In the genomic region with DNA sequence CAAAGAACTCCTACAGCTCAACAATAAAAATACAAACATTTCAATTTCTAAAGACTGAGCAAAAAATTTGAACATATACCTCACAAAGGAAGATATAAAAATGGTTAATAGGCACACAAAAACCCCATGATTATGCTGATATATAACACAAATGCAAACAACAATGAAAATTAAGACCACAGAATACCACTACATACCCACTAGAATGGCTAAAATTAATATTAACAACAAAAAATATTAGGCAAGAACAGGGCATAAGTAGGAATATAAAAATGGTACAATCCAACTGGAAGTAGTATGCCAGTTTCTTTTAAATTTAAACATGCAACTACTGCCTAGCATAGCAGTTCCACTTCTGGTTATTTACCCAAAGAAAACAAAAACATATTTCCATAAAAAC, we compare ENCODE assay signal across 25 cellular contexts.
DNase-seq lines count a peak whose midpoint lies in the region; FAIRE-seq lines count a peak whose summit lies in the region.
"Had no signal": no experiment of that assay in that cellular context is flagged by ENCODE, and none has a peak within 500 bp of the region (broad histone marks: within the 10 kb centered on the region; RNA-seq: fewer than 3 reads in every experiment).

No MANE protein-coding gene starts in this region.

- no peak overlapping the region for H3K9ac ChIP-seq in mesenchymal stem cell (ENCODE audit: low read length)
- H3K9ac ChIP-seq: BLaER1 had no signal

- no peak overlapping the region for H2BK15ac ChIP-seq in mesenchymal stem cell (ENCODE audit: low read depth, poor library complexity, severe bottlenecking)

- H2BK120ac ChIP-seq in mesenchymal stem cell (ENCODE audit: low read depth, low read length): no peak overlapping the region

- H3K4me2 ChIP-seq in mesenchymal stem cell (ENCODE audit: low read length, poor library complexity, severe bottlenecking): no peak overlapping the region
- H3K4me2 ChIP-seq: BLaER1 had no signal

- H2AK5ac ChIP-seq in mesenchymal stem cell (ENCODE audit: low read length, severe bottlenecking): no peak overlapping the region

- no peak overlapping the region for H3K27ac ChIP-seq in mesenchymal stem cell (ENCODE audit: low read length, poor library complexity, severe bottlenecking)
- H3K27ac ChIP-seq: 22Rv1, BLaER1 had no signal

- no peak overlapping the region for H4K91ac ChIP-seq in mesenchymal stem cell (ENCODE audit: low read length)

- H4K8ac ChIP-seq in mesenchymal stem cell (ENCODE audit: low read length): no peak overlapping the region

- no peaks in the 10 kb centered on the region for H3K27me3 ChIP-seq in mesenchymal stem cell (ENCODE audit: control insufficient read depth in 1 of 2, insufficient read depth in 1 of 2, low read length in 2 of 2)
- H3K27me3 ChIP-seq: BE2C, BLaER1 had no signal

- H3K36me3 ChIP-seq in mesenchymal stem cell (ENCODE audit: control insufficient read depth in 1 of 2, insufficient read depth in 2 of 2, low read depth in 1 of 2, low read length in 2 of 2): peaks cover 0 to 2% of the 10 kb centered on the region in 2 experiments
- H3K36me3 ChIP-seq: BE2C had no signal

- peaks cover 19% of the 10 kb centered on the region for H3K79me1 ChIP-seq in mesenchymal stem cell (replicated peaks; ENCODE audit: low read length, poor library complexity, severe bottlenecking)

- H3K14ac ChIP-seq in mesenchymal stem cell (ENCODE audit: low read length in 2 of 2): no peak overlapping the region

- DNase-seq in mesenchymal stem cell (no peak), iPS-NIHi11 (ENCODE audit: low spot score) (no peak), cerebellum (ENCODE audit: low spot score) (no peak)
- DNase-seq in activated CD4-positive, CD25-positive, alpha-beta regulatory T cell (lab: John Stamatoyannopoulos, UW): no peak
- DNase-seq: ACHN; BE2C; C1 segment of cervical spinal cord; CD4-positive, alpha-beta memory T cell; CD4-positive, CD25-positive, alpha-beta regulatory T cell; CD8-positive, alpha-beta memory T cell; COR-L47; DMS 273 treated with DMSO at 0.1 percent for 48 hours; DMS153; DMS53; DMS79; DND-41; EL; GDM1 had no signal

- no peak overlapping the region for H3K18ac ChIP-seq in mesenchymal stem cell (ENCODE audit: low read depth in 1 of 2, low read length in 2 of 2)

- no peak overlapping the region for H2AFZ ChIP-seq in mesenchymal stem cell (ENCODE audit: low read depth, low read length)

- no peak overlapping the region for H3K23ac ChIP-seq in mesenchymal stem cell (ENCODE audit: low read length in 2 of 2)

- H2BK5ac ChIP-seq in mesenchymal stem cell (ENCODE audit: low read depth, low read length, poor library complexity, severe bottlenecking): peak overlapping the region; percentile 38

- H2BK12ac ChIP-seq in mesenchymal stem cell (ENCODE audit: low read length in 2 of 2): no peak overlapping the region

- no peak overlapping the region for H3K4me3 ChIP-seq in mesenchymal stem cell (ENCODE audit: insufficient read depth in 1 of 2, low read depth in 1 of 2, low read length in 2 of 2)
- H3K4me3 ChIP-seq: BLaER1, GM12878 had no signal

- peaks cover 8% of the 10 kb centered on the region for H3K4me1 ChIP-seq in mesenchymal stem cell (ENCODE audit: control insufficient read depth, insufficient read depth, low read depth, low read length)
- H3K4me1 ChIP-seq: BE2C, BLaER1 had no signal

- H3K4ac ChIP-seq in mesenchymal stem cell (ENCODE audit: low read depth in 1 of 2, low read length in 2 of 2): no peak overlapping the region

- no peaks in the 10 kb centered on the region for H3K9me3 ChIP-seq in mesenchymal stem cell (ENCODE audit: control insufficient read depth, low read length)
- H3K9me3 ChIP-seq: BE2C, BLaER1 had no signal

- peak; percentile 11 for FAIRE-seq in A204.1 (lab: Jason Lieb, UNC)
- peak; percentile 17 for FAIRE-seq in TTC549 (lab: Jason Lieb, UNC)
- FAIRE-seq: GM12878, GM12892, GM18507 had no signal
